Comparison of ENCODE assay signal across 9 cellular contexts in genomic region chr15:66751579-66751978, GRCh38. TPM values are rescaled to one million over a fixed set of nuclear protein-coding genes. Genes with fewer than 3 reads are reported as not detected.
DNase-seq lines count a peak whose midpoint lies in the region; ATAC-seq, FAIRE-seq and TF ChIP-seq lines count a peak whose summit lies in the region.
"Had no signal": no experiment of that assay in that cellular context is flagged by ENCODE, and none has a peak within 500 bp of the region (broad histone marks: within the 10 kb centered on the region; RNA-seq: fewer than 3 reads in every experiment).

No MANE protein-coding gene starts in this region.

- H3K4me3 ChIP-seq in cardiac muscle cell (no peak overlapping the region), NT2/D1 (ENCODE audit: insufficient read length, low read depth) (no peak overlapping the region), H1 (ENCODE audit: extremely low read depth in 1 of 4, insufficient read depth in 2 of 4, low read depth in 3 of 4, low read length in 4 of 4) (no peak overlapping the region), thyroid gland (replicated peaks in 1 of 3) (no peak overlapping the region)

- H2BK120ac ChIP-seq in H1 (replicated peaks; ENCODE audit: low read depth, low read length): no peak overlapping the region

- H3K27me3 ChIP-seq in cardiac muscle cell: no peaks in the 10 kb centered on the region
- H3K27me3 ChIP-seq in NT2/D1 (ENCODE audit: insufficient read depth, insufficient read length): no peaks in the 10 kb centered on the region
- H3K27me3 ChIP-seq in H1 (replicated peaks in 1 of 4; ENCODE audit: control insufficient read depth in 3 of 4, extremely low read depth in 1 of 4, insufficient read depth in 3 of 4, low read length in 3 of 4): no peaks in the 10 kb centered on the region; a peak in 1 of 7 replicates
- no peaks in the 10 kb centered on the region for H3K27me3 ChIP-seq in thyroid gland

- H3K4ac ChIP-seq in H1 (replicated peaks; ENCODE audit: insufficient read length, low read depth, low read length): peak overlapping the region; percentile 44

- FAIRE-seq in H1 (lab: Jason Lieb, UNC): no peak

- intact Hi-C loops in Right ventricle myocardium inferior (cut with DNase I): no loop called here
- intact Hi-C loops in thyroid gland (cut with DNase I): no loop called here

- no peak for DNase-seq in cardiac muscle cell (ENCODE audit: low read depth in 1 of 2, low spot score in 1 of 2)
- no peak for DNase-seq in Right ventricle myocardium inferior (ENCODE audit: missing footprints)
- DNase-seq in NT2/D1 (ENCODE audit: low read depth, low spot score): no peak
- DNase-seq in H1 (ENCODE audit: low read depth in 1 of 2, low spot score in 2 of 2): no peak
- peak; percentile 68 to 74 for DNase-seq in thyroid gland
- DNase-seq in SIG-M5 treated with dmso at 0.1 percent for 504 hours (lab: John Stamatoyannopoulos, UW; ENCODE audit: unreplicated experiment): no peak
- DNase-seq in T-helper 1 cell: no peak
- no peak for DNase-seq in activated T-cell treated with anti-CD3 and anti-CD28 coated beads, Interleukin-2, amount 50 U/mL, for 1 hour
- DNase-seq: activated CD4-positive, CD25-positive, alpha-beta regulatory T cell had no signal

- peak overlapping the region; percentile 52 for H4K91ac ChIP-seq in H1 (replicated peaks; ENCODE audit: insufficient read length, low read length)

- H3K14ac ChIP-seq in H1 (ENCODE audit: insufficient read length): no peak overlapping the region

- H3K79me2 ChIP-seq in H1 (ENCODE audit: control insufficient read depth in 1 of 2, insufficient read depth in 2 of 2, low read length in 2 of 2): no peaks in the 10 kb centered on the region

- peak overlapping the region; percentile 73 for H3K27ac ChIP-seq in cardiac muscle cell
- H3K27ac ChIP-seq in H1 (ENCODE audit: low read depth, low read length): no peak overlapping the region
- peak overlapping the region; percentile 83 to 96 (median 84) for H3K27ac ChIP-seq in thyroid gland

- H3K9me3 ChIP-seq in cardiac muscle cell (ENCODE audit: low read depth) (no peaks in the 10 kb centered on the region), NT2/D1 (ENCODE audit: insufficient read depth, low read length) (peaks cover 28% of the 10 kb centered on the region), H1 (ENCODE audit: insufficient read depth in 2 of 2, low read depth in 1 of 2, low read length in 1 of 2) (peaks cover 0 to 5% of the 10 kb centered on the region in 2 experiments; a peak in 2 of 4 replicates), thyroid gland (no peaks in the 10 kb centered on the region)

- peaks cover 9% of the 10 kb centered on the region for H3K36me3 ChIP-seq in cardiac muscle cell
- peaks cover 74% of the 10 kb centered on the region for H3K36me3 ChIP-seq in NT2/D1 (ENCODE audit: insufficient read depth, insufficient read length, low read length)
- peaks cover 0 to 3% (median 1%) of the 10 kb centered on the region in 4 experiments; a peak in 3 of 8 replicates for H3K36me3 ChIP-seq in H1 (ENCODE audit: control insufficient read depth in 2 of 4, insufficient read depth in 4 of 4, low read length in 3 of 4)
- H3K36me3 ChIP-seq in thyroid gland: no peaks in the 10 kb centered on the region

- TF ChIP-seq EP300 in H1 (IDR thresholded peaks at IDR 0.05; ENCODE audit: borderline replicate concordance in 1 of 2, low read depth in 2 of 2, low read length in 2 of 2): no peak

- peak overlapping the region; percentile 0 for H3K9ac ChIP-seq in NT2/D1 (ENCODE audit: insufficient read length, low read depth)
- no peak overlapping the region; a peak in 1 of 7 replicates for H3K9ac ChIP-seq in H1 (replicated peaks in 1 of 4; ENCODE audit: extremely low read depth in 1 of 4, low read depth in 3 of 4, low read length in 3 of 4)

- no peak overlapping the region; the same call in 1 of the 2 replicates for H4K8ac ChIP-seq in H1 (ENCODE audit: extremely low read depth, insufficient read depth, low read length)

- 81% methylated on average over 7 of the region's 7 CpGs; no CpG with 5 or more reads in 1 of the 2 experiments for WGBS in H1 (ENCODE audit: extremely low coverage in 1 of 2, insufficient coverage in 1 of 2, insufficient read length in 1 of 2, insufficient replicate concordance in 2 of 2, low coverage in 1 of 2, low lambda C conversion rate in 2 of 2, missing lambda C conversion rate in 1 of 2), 2 experiments
- WGBS in thyroid gland, 2 donors: 51% methylated on average over 7 of the region's 7 CpGs

- no peak for TF ChIP-seq RAD21 in H1 (IDR thresholded peaks at IDR 0.05 in 1 of 2, conservative IDR thresholded peaks at IDR 0.05 in 1 of 2; ENCODE audit: low read depth in 2 of 2, low read length in 2 of 2)

- CTCF ChIA-PET in H1 (lab: Charles Lee; ENCODE audit: partially characterized antibody): interaction anchor here (0.6 to 4.9 kb wide), 7 partner anchors 15 to 133 kb away, joined by 3 to 31 read pairs (median 4); no protein-coding TSS in a partner anchor

- no peaks in the 10 kb centered on the region; the same call in 1 of the 2 replicates for H3K23me2 ChIP-seq in H1 (ENCODE audit: low read depth, low read length)

- H3K79me1 ChIP-seq in H1 (ENCODE audit: low read depth, low read length): no peaks in the 10 kb centered on the region

- peak overlapping the region; percentile 93 for H2BK12ac ChIP-seq in H1 (ENCODE audit: low read depth, low read length)

- no peak overlapping the region; the same call in 1 of the 2 replicates for H3K18ac ChIP-seq in H1 (ENCODE audit: extremely low read depth, low read length)

- H3K4me1 ChIP-seq in cardiac muscle cell (ENCODE audit: low read depth) (peaks cover 40% of the 10 kb centered on the region), NT2/D1 (ENCODE audit: insufficient read depth, insufficient read length) (peaks cover 26% of the 10 kb centered on the region), H1 (replicated peaks in 1 of 4; ENCODE audit: control insufficient read depth in 3 of 4, insufficient read depth in 4 of 4, low read length in 3 of 4) (peaks cover 2 to 34% (median 13%) of the 10 kb centered on the region in 4 experiments; a peak in 6 of 7 replicates), thyroid gland (peaks cover 86 to 97% of the 10 kb centered on the region in 2 donors)

- H2BK20ac ChIP-seq in H1 (ENCODE audit: low read length): no peak overlapping the region

- no peaks in the 10 kb centered on the region for H4K20me1 ChIP-seq in H1 (replicated peaks in 1 of 2; ENCODE audit: control insufficient read depth in 1 of 2, insufficient read depth in 2 of 2, low read length in 2 of 2)

- no peak overlapping the region for H4K5ac ChIP-seq in H1 (ENCODE audit: insufficient read length, low read depth, low read length)

- peak overlapping the region; percentile 83 for H2AK5ac ChIP-seq in H1 (ENCODE audit: low read depth, low read length)

- POLR2A ChIA-PET in H1 (lab: Charles Lee; ENCODE audit: partially characterized antibody): no interaction called here

- no peak overlapping the region for H3K23ac ChIP-seq in H1 (ENCODE audit: insufficient read length)

- H2BK15ac ChIP-seq in H1 (ENCODE audit: low read length): peak overlapping the region; percentile 93; the same call in 1 of the 2 replicates

- TF ChIP-seq CTCF in cardiac muscle cell (IDR thresholded peaks at IDR 0.05; ENCODE audit: low read depth, low read length) (no peak), H1 (IDR thresholded peaks at IDR 0.05; ENCODE audit: control extremely low read depth in 1 of 3, insufficient read depth in 1 of 3, low read depth in 1 of 3, low read length in 3 of 3) (no peak), thyroid gland (IDR thresholded peaks at IDR 0.05) (no peak)

- peak overlapping the region; percentile 69; the same call in 1 of the 2 replicates for H2BK5ac ChIP-seq in H1 (ENCODE audit: low read depth, low read length)

- no peak for ATAC-seq in Right ventricle myocardium inferior

- H3K56ac ChIP-seq in H1 (replicated peaks; ENCODE audit: insufficient read length, low read depth, low read length): no peak overlapping the region

- H3K4me2 ChIP-seq in H1 (ENCODE audit: insufficient read depth in 1 of 2, low read depth in 2 of 2, low read length in 2 of 2): no peak overlapping the region

- H2AFZ ChIP-seq in H1 (ENCODE audit: low read length): no peak overlapping the region

- TF ChIP-seq POLR2A in H1 (IDR thresholded peaks at IDR 0.05; ENCODE audit: control extremely low read depth in 1 of 2, low read depth in 2 of 2, low read length in 2 of 2) (no peak), thyroid gland (IDR thresholded peaks at IDR 0.05) (no peak)

TF ChIP-seq in H1, 55 proteins besides CTCF, POLR2A, EP300 and RAD21:
- TF ChIP-seq BACH1 (IDR thresholded peaks at IDR 0.05; ENCODE audit: low read length) (no peak), NANOG (IDR thresholded peaks at IDR 0.05; ENCODE audit: insufficient read depth, low read depth, low read length, poor library complexity, severe bottlenecking) (no peak), BCL11A (IDR thresholded peaks at IDR 0.05; ENCODE audit: low read depth in 2 of 2, low read length in 2 of 2) (no peak), KDM4A (IDR thresholded peaks at IDR 0.05; ENCODE audit: low read depth, low read length, severe bottlenecking) (no peak)

RNA-seq across cellular contexts. Expression of gene SMAD6, which starts 49.5 kb away (rescaled TPM):
- total RNA-seq in cardiac muscle cell (232 and 274 TPM in 2 replicates), Right ventricle myocardium inferior (16.2 TPM), thyroid gland (100 to 1,000 TPM in 1 of 4 donors, 10 to 100 TPM in 3; 59.3 to 118 (median 62.3) TPM)
- polyA plus RNA-seq in cardiac muscle cell (106 and 155 TPM in 2 replicates), H1 (2011; rRNA removed) (1.8 and 3.4 TPM in 2 replicates)
- total RNA-seq in H1 (2021; fragmentation: NEBNext Ultra II Directional; extraction: Animal tissue kit (Norgen Biotek cat#: 25700)): 7.0 and 7.6 TPM in 2 replicates
- polyA plus RNA-seq in H1 (2011; cell fraction: cytosol; rRNA removed): 2.6 TPM
- polyA plus RNA-seq in H1 (2011; cell fraction: nucleus; rRNA removed): 11.4 TPM
- 2.9 to 3.9 TPM (median 3.1 TPM) in 4 replicates for polyA plus RNA-seq in H1 (2012, experiment 1 of 2)
- polyA plus RNA-seq in H1 (2012, experiment 2 of 2): 2.1 TPM
- polyA plus RNA-seq in H1 (2013, experiment 1 of 2): 1.9 TPM
- 2.1 TPM for polyA plus RNA-seq in H1 (2013, experiment 2 of 2)
- polyA minus RNA-seq in H1 (2011; rRNA and poly(A)+ RNA removed): 3.9 and 6.1 TPM in 2 replicates
- polyA minus RNA-seq in H1 (2011; cell fraction: cytosol; rRNA and poly(A)+ RNA removed): 6.3 TPM
- polyA minus RNA-seq in H1 (2011; cell fraction: nucleus; rRNA and poly(A)+ RNA removed): 12.2 TPM

Comparison
In these comparisons a context has a peak if more than half of its experiments do, and no peak if none do; other contexts are left out.
1. DNase-seq: peak in thyroid gland (2 of 2); none in cardiac muscle cell (0 of 2), Right ventricle myocardium inferior (single experiment), NT2/D1 (single experiment), H1 (0 of 2), SIG-M5 treated with dmso at 0.1 percent for 504 hours (single experiment), T-helper 1 cell (0 of 5) and activated T-cell treated with anti-CD3 and anti-CD28 coated beads, Interleukin-2, amount 50 U/mL, for 1 hour (single experiment).